8 cellular contexts compared by ENCODE assay signal in genomic region chr10:73358331-73359279, GRCh38. TPM values are rescaled to one million over a fixed set of nuclear protein-coding genes. Genes with fewer than 3 reads are reported as not detected.
DNase-seq lines count a peak whose midpoint lies in the region; ATAC-seq and TF ChIP-seq lines count a peak whose summit lies in the region.

TSS of gene CFAP70 (minus strand) at chr10:73358864. CDS start at chr10:73354796, 4,068 bp downstream.

- H3K9ac ChIP-seq in muscle layer of colon (ENCODE audit: low read length), result peak within 1 kb of the TSS; percentile 17

- H3K27ac ChIP-seq in esophagus squamous epithelium (peak within 1 kb of the TSS; percentile 16 to 81 (median 66)), muscle layer of colon (ENCODE audit: low read depth, low read length) (peak within 1 kb of the TSS; percentile 79)

- no peak for TF ChIP-seq POLR2A in esophagus squamous epithelium (IDR thresholded peaks at IDR 0.05)

- no peaks in the 10 kb centered on the region for H3K9me3 ChIP-seq in esophagus squamous epithelium
- no peaks in the 10 kb centered on the region for H3K9me3 ChIP-seq in muscle layer of colon (ENCODE audit: low read length)

- peak within 1 kb of the TSS; percentile 53 to 80 (median 72) for H3K4me3 ChIP-seq in esophagus squamous epithelium
- H3K4me3 ChIP-seq in muscle layer of colon (ENCODE audit: low read depth in 1 of 2, low read length in 2 of 2), result peak within 1 kb of the TSS; percentile 62 to 88

- in situ Hi-C loops in KBM-7 (cut with MboI; ENCODE audit: low pct_unique_long_range_greater_than_20kb, low sequenced_read_pairs), result no loop called here

- H3K4me1 ChIP-seq in esophagus squamous epithelium (peaks cover 0 to 13% (median 3%) of the 10 kb centered on the region in 3 donors), muscle layer of colon (ENCODE audit: insufficient read depth, low read length) (peaks cover 5% of the 10 kb centered on the region)

- ATAC-seq in GM21619 (IDR thresholded peaks at IDR 0.05; ENCODE audit: unreplicated experiment), result peak; percentile 94

- intact Hi-C loops in esophagus squamous epithelium (cut with DNase I), result no loop called here

- TF ChIP-seq CTCF in esophagus squamous epithelium (IDR thresholded peaks at IDR 0.05), result no peak

- WGBS in esophagus squamous epithelium, 2 donors, result 0% methylated on average over 33 to 42 of the region's 45 CpGs

- H3K27me3 ChIP-seq in esophagus squamous epithelium (no peaks in the 10 kb centered on the region), muscle layer of colon (ENCODE audit: control insufficient read depth in 1 of 2, insufficient read depth in 2 of 2, low read length in 2 of 2) (no peaks in the 10 kb centered on the region)

- peak; percentile 97 for DNase-seq in DMS153 (lab: John Stamatoyannopoulos, UW)
- peak; percentile 43 for DNase-seq in KBM-7
- peak; percentile 91 to 93 for DNase-seq in activated T-cell treated with anti-CD3 and anti-CD28 coated beads, Interleukin-2, amount 50 U/mL, for 48 hours
- peak; percentile 46 for DNase-seq in esophagus squamous epithelium (lab: John Stamatoyannopoulos, UW)
- peak; percentile 91 for DNase-seq in stimulated activated CD8-positive, alpha-beta memory T cell treated with anti-CD3 and anti-CD28 coated beads, Interleukin-4, amount 100 ng/mL, for 48 hours

- H3K36me3 ChIP-seq in esophagus squamous epithelium (peaks cover 0 to 5% (median 0%) of the 10 kb centered on the region in 3 donors), muscle layer of colon (ENCODE audit: insufficient read depth, low read length) (no peaks in the 10 kb centered on the region)

TF ChIP-seq in PFSK-1, 5 proteins besides CTCF, POLR2A, EP300 and RAD21:
- TF ChIP-seq REST (IDR thresholded peaks at IDR 0.05; ENCODE audit: insufficient read depth in 1 of 2, low read depth in 2 of 2, low read length in 2 of 2), result no peak
- TF ChIP-seq TAF1 (IDR thresholded peaks at IDR 0.05; ENCODE audit: borderline replicate concordance, insufficient read depth, low read length), result peak; percentile 59; the same call in 1 of the 2 replicates
- TF ChIP-seq POLR2AphosphoS5 (IDR thresholded peaks at IDR 0.05; ENCODE audit: low read depth, low read length), result peak; percentile 90
- TF ChIP-seq SIN3A (IDR thresholded peaks at IDR 0.05; ENCODE audit: borderline replicate concordance, insufficient read depth, low read length), result peak; percentile 83; the same call in 1 of the 2 replicates
- TF ChIP-seq FOXP2 (optimal IDR thresholded peaks at IDR 0.05; ENCODE audit: borderline replicate concordance, extremely low read depth, extremely low read length, insufficient read depth), result no peak
TF ChIP-seq in PFSK-1: peak in this region for 3.

RNA-seq across cellular contexts. Expression of gene CFAP70, which starts in this region (rescaled TPM):
- not detected for polyA plus RNA-seq in PFSK-1 (2012; ENCODE audit: insufficient read length, low read depth)
- 1 to 10 TPM in 1 of 4 donors, under 1 TPM in 3; 0.22 to 2.5 (median 0.66) TPM for total RNA-seq in esophagus squamous epithelium

Comparison
In these comparisons a context has a peak if more than half of its experiments do, and no peak if none do; other contexts are left out.
1. Peak in every context shown above with its lines: DNase-seq, ATAC-seq, H3K4me3 ChIP-seq and H3K27ac ChIP-seq.
2. DNase-seq: peak in every context shown above with its lines; median percentile 97 in DMS153; 92 in activated T-cell treated with anti-CD3 and anti-CD28 coated beads, Interleukin-2, amount 50 U/mL, for 48 hours; 91 in stimulated activated CD8-positive, alpha-beta memory T cell treated with anti-CD3 and anti-CD28 coated beads, Interleukin-4, amount 100 ng/mL, for 48 hours; 46 in esophagus squamous epithelium; 43 in KBM-7.